ENCODE assay signal across 16 cellular contexts in genomic region chr6:22153384-22154158, GRCh38.
DNase-seq lines count a peak whose midpoint lies in the region; ATAC-seq, FAIRE-seq and TF ChIP-seq lines count a peak whose summit lies in the region.
"Had no signal": no experiment of that assay in that cellular context is flagged by ENCODE, and none has a peak within 500 bp of the region (broad histone marks: within the 10 kb centered on the region; RNA-seq: fewer than 3 reads in every experiment).

No MANE protein-coding gene starts in this region.

- DNase-seq in Karpas-422 (peak; percentile 41), SKM-1 (lab: John Stamatoyannopoulos, UW; ENCODE audit: unreplicated experiment) (peak; percentile 92), kidney tubule cell (ENCODE audit: low spot score) (peak; percentile 79), activated T-cell treated with anti-CD3 and anti-CD28 coated beads for 4 hours (no peak), GM12892 (ENCODE audit: insufficient read length) (no peak), left colon (no peak)
- DNase-seq: activated CD4-positive, alpha-beta T cell treated with anti-CD3 and anti-CD28 coated beads for 36 hours; activated naive CD8-positive, alpha-beta T cell treated with anti-CD3 and anti-CD28 coated beads, Interleukin-2, amount 10 ng/mL, durations not matched to agents 7 days and 5 days; activated T-cell treated with anti-CD3 and anti-CD28 coated beads, Interleukin-2, amount 50 U/mL, for 1 hour; NCI-H187; T-helper 17 cell had no signal

- intact Hi-C loops in left colon (cut with DNase I, micrococcal nuclease) = no loop called here

- no peak overlapping the region for H2AFZ ChIP-seq in Karpas-422 (ENCODE audit: low read length)

- no peak for TF ChIP-seq POLR2A in GM12892 (IDR thresholded peaks at IDR 0.05; ENCODE audit: low read depth, low read length)

- H3K9me3 ChIP-seq in BLaER1 treated with 17β-estradiol and CSF1 and Interleukin-3, amounts not matched to agents 10 nM and 100 nM (replicated peaks in 1 of 11) = peaks cover 0 to 14% (median 0%) of the 10 kb centered on the region in 11 experiments; a peak in 1 of 22 replicates
- H3K9me3 ChIP-seq in Karpas-422 (ENCODE audit: low read length) = no peaks in the 10 kb centered on the region

- peaks cover 0 to 16% (median 5%) of the 10 kb centered on the region in 11 experiments; a peak in 9 of 22 replicates for H3K36me3 ChIP-seq in BLaER1 treated with 17β-estradiol and CSF1 and Interleukin-3, amounts not matched to agents 10 nM and 100 nM
- no peaks in the 10 kb centered on the region for H3K36me3 ChIP-seq in Karpas-422 (ENCODE audit: insufficient read depth, low read length)

- FAIRE-seq in GM12892 (lab: Jason Lieb, UNC) = no peak
- FAIRE-seq: K562 had no signal

- peak overlapping the region in 10 of 11 experiments; percentile 66 to 99 (median 98); a peak in 21 of 22 replicates for H3K27ac ChIP-seq in BLaER1 treated with 17β-estradiol and CSF1 and Interleukin-3, amounts not matched to agents 10 nM and 100 nM
- H3K27ac ChIP-seq in Karpas-422 (ENCODE audit: low read length) = no peak overlapping the region

- H3K4me2 ChIP-seq in BLaER1 treated with 17β-estradiol and CSF1 and Interleukin-3, amounts not matched to agents 10 nM and 100 nM = peak overlapping the region; percentile 42 to 92 (median 71)
- H3K4me2 ChIP-seq in Karpas-422 (ENCODE audit: low read depth, low read length, poor library complexity, severe bottlenecking) = no peak overlapping the region

- H3K4me1 ChIP-seq in BLaER1 treated with 17β-estradiol and CSF1 and Interleukin-3, amounts not matched to agents 10 nM and 100 nM = peaks cover 42 to 82% (median 74%) of the 10 kb centered on the region in 10 experiments
- no peaks in the 10 kb centered on the region for H3K4me1 ChIP-seq in Karpas-422 (ENCODE audit: low read length)

- no peaks in the 10 kb centered on the region for H3K9me2 ChIP-seq in Karpas-422 (replicated peaks; ENCODE audit: insufficient read depth, low read length)

- H3K4me3 ChIP-seq in BLaER1 treated with 17β-estradiol and CSF1 and Interleukin-3, amounts not matched to agents 10 nM and 100 nM = no peak overlapping the region; a peak in 2 of 20 replicates
- H3K4me3 ChIP-seq in Karpas-422 (ENCODE audit: low read length) = no peak overlapping the region
- H3K4me3 ChIP-seq: K562 had no signal

- no peaks in the 10 kb centered on the region for H4K20me1 ChIP-seq in BLaER1 treated with 17β-estradiol and CSF1 and Interleukin-3, amounts not matched to agents 10 nM and 100 nM
- H4K20me1 ChIP-seq in Karpas-422 (ENCODE audit: insufficient read depth, low read depth, low read length) = no peaks in the 10 kb centered on the region

- ATAC-seq in left colon (no peak), HG03439 (IDR thresholded peaks at IDR 0.05; ENCODE audit: unreplicated experiment) (no peak)
- ATAC-seq: activated CD4-positive, alpha-beta T cell treated with anti-CD3 and anti-CD28 coated beads for 36 hours; HCT116; K562; stimulated activated effector memory CD8-positive, alpha-beta T cell treated with anti-CD3 and anti-CD28 coated beads, Interleukin-12 subunit alpha, Interleukin-12 subunit beta, amount 100 ng/mL, for 72 hours; T-helper 17 cell had no signal

- no peaks in the 10 kb centered on the region for H3K27me3 ChIP-seq in BLaER1 treated with 17β-estradiol and CSF1 and Interleukin-3, amounts not matched to agents 10 nM and 100 nM
- no peaks in the 10 kb centered on the region for H3K27me3 ChIP-seq in Karpas-422 (ENCODE audit: low read length)

- peak overlapping the region in 9 of 11 experiments; percentile 66 to 89 (median 85); a peak in 18 of 22 replicates for H3K9ac ChIP-seq in BLaER1 treated with 17β-estradiol and CSF1 and Interleukin-3, amounts not matched to agents 10 nM and 100 nM
- H3K9ac ChIP-seq in Karpas-422 (ENCODE audit: low read length) = no peak overlapping the region

- H3K79me2 ChIP-seq in Karpas-422 (ENCODE audit: low read length) = no peaks in the 10 kb centered on the region

Comparison
In these comparisons a context has a peak if more than half of its experiments do, and no peak if none do; other contexts are left out.
1. DNase-seq: peak in Karpas-422 (single experiment), SKM-1 (single experiment) and kidney tubule cell (single experiment); none in activated T-cell treated with anti-CD3 and anti-CD28 coated beads for 4 hours (single experiment), GM12892 (single experiment) and left colon (0 of 2).